ENCODE assay signal across 8 cellular contexts in genomic region chr6:157823523-157824370, GRCh38. TPM values are rescaled to one million over a fixed set of nuclear protein-coding genes. Genes with fewer than 3 reads are reported as not detected.
DNase-seq lines count a peak whose midpoint lies in the region; ATAC-seq and TF ChIP-seq lines count a peak whose summit lies in the region.

No MANE protein-coding gene starts in this region.

- peaks cover 0 to 6% (median 0%) of the 10 kb centered on the region in 11 experiments; a peak in 3 of 22 replicates for H3K36me3 ChIP-seq in BLaER1 treated with 17β-estradiol and CSF1 and Interleukin-3, amounts not matched to agents 10 nM and 100 nM
- H3K36me3 ChIP-seq in right atrium auricular region, result no peaks in the 10 kb centered on the region

- WGBS in adipose tissue, 3 donors, result 0 to 1% (median 1%) methylated on average over 64 to 74 of the region's 74 CpGs

- H3K27ac ChIP-seq in BLaER1 treated with 17β-estradiol and CSF1 and Interleukin-3, amounts not matched to agents 10 nM and 100 nM, result peak overlapping the region in 7 of 11 experiments; percentile 22 to 95 (median 61); a peak in 11 of 22 replicates
- H3K27ac ChIP-seq in adipose tissue (ENCODE audit: low read depth, low read length), result peak overlapping the region; percentile 76
- peak overlapping the region; percentile 95 to 96 for H3K27ac ChIP-seq in right atrium auricular region

- peak overlapping the region; percentile 50 to 99 (median 75); a peak in 21 of 22 replicates for H3K9ac ChIP-seq in BLaER1 treated with 17β-estradiol and CSF1 and Interleukin-3, amounts not matched to agents 10 nM and 100 nM

- no peak for TF ChIP-seq CTCF in right atrium auricular region (IDR thresholded peaks at IDR 0.05)

- peaks cover 0 to 38% (median 9%) of the 10 kb centered on the region in 11 experiments; a peak in 18 of 22 replicates for H4K20me1 ChIP-seq in BLaER1 treated with 17β-estradiol and CSF1 and Interleukin-3, amounts not matched to agents 10 nM and 100 nM

- peaks cover 0 to 10% (median 1%) of the 10 kb centered on the region in 11 experiments; a peak in 10 of 22 replicates for H3K9me3 ChIP-seq in BLaER1 treated with 17β-estradiol and CSF1 and Interleukin-3, amounts not matched to agents 10 nM and 100 nM (replicated peaks in 1 of 11)
- no peaks in the 10 kb centered on the region for H3K9me3 ChIP-seq in right atrium auricular region

- ATAC-seq in GM19395 (IDR thresholded peaks at IDR 0.05; ENCODE audit: unreplicated experiment) (peak; percentile 64), HG03520 (IDR thresholded peaks at IDR 0.05; ENCODE audit: unreplicated experiment) (peak; percentile 48), sciatic nerve (peak; percentile 55)

- intact Hi-C loops in sciatic nerve (cut with DNase I), result no loop called here

- peaks cover 13 to 25% (median 20%) of the 10 kb centered on the region in 10 experiments for H3K4me1 ChIP-seq in BLaER1 treated with 17β-estradiol and CSF1 and Interleukin-3, amounts not matched to agents 10 nM and 100 nM
- peaks cover 0 to 22% of the 10 kb centered on the region in 2 donors for H3K4me1 ChIP-seq in right atrium auricular region

- peak overlapping the region; percentile 78 to 99 (median 99) for H3K4me2 ChIP-seq in BLaER1 treated with 17β-estradiol and CSF1 and Interleukin-3, amounts not matched to agents 10 nM and 100 nM

- peaks cover 44 to 77% (median 66%) of the 10 kb centered on the region in 11 experiments for H3K27me3 ChIP-seq in BLaER1 treated with 17β-estradiol and CSF1 and Interleukin-3, amounts not matched to agents 10 nM and 100 nM
- H3K27me3 ChIP-seq in right atrium auricular region, result no peaks in the 10 kb centered on the region

- DNase-seq in T follicular helper cell (ENCODE audit: low read depth) (peak; percentile 72), right atrium auricular region (ENCODE audit: low spot score) (peak; percentile 79), sciatic nerve (ENCODE audit: low spot score) (peak; percentile 69), MV-4-11 (lab: John Stamatoyannopoulos, UW) (no peak)

- H3K4me3 ChIP-seq in BLaER1 treated with 17β-estradiol and CSF1 and Interleukin-3, amounts not matched to agents 10 nM and 100 nM, result peak overlapping the region; percentile 62 to 94 (median 70)
- peak overlapping the region; percentile 79 to 96 for H3K4me3 ChIP-seq in right atrium auricular region

RNA-seq across cellular contexts. Expression of gene SNX9, which starts 0.7 kb away (rescaled TPM):
- polyA plus RNA-seq in adipose tissue, result 10 to 100 TPM; 15.9 to 69.1 (median 49.4) TPM
- total RNA-seq in right atrium auricular region (10 to 100 TPM; 26.6 to 39.4 TPM), sciatic nerve (78.1 TPM)
